Comparison of ENCODE assay signal across 8 cellular contexts in the genomic region with DNA sequence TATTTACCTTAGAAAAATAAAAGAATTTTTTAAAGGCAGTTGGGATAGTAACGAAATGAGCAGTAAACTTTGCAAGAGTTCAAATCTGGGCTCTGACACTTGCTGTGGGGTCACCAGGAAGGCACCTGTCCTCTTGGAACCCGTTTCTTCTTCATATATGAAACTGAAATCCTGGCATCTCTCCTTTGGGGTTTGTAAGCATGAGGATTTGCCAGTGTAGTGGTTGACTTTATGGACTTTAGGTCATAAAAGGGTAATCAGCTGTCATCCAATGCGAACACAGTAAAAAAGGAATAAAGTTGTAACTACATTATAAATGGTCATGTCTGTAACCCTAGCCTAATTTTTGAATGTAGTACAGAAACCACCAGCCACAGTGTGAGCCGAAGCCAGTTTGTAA. TPM values are rescaled to one million over a fixed set of nuclear protein-coding genes. Genes with fewer than 3 reads are reported as not detected.
DNase-seq lines count a peak whose midpoint lies in the region; ATAC-seq and TF ChIP-seq lines count a peak whose summit lies in the region.

No MANE protein-coding gene starts in this region.

- H3K4me3 ChIP-seq in right atrium auricular region (peak overlapping the region; percentile 82 to 95), brain microvascular endothelial cell (ENCODE audit: low read depth, low read length) (peak overlapping the region; percentile 87), mononuclear cell (ENCODE audit: low read length) (peak overlapping the region; percentile 83)

- ATAC-seq in left cardiac atrium, result no peak
- ATAC-seq in HG03378 (IDR thresholded peaks at IDR 0.05; ENCODE audit: unreplicated experiment), result no peak
- ATAC-seq in GM19397 (IDR thresholded peaks at IDR 0.05; ENCODE audit: unreplicated experiment), result no peak

- peak overlapping the region; percentile 97 for H3K27ac ChIP-seq in right atrium auricular region
- no peak overlapping the region for H3K27ac ChIP-seq in brain microvascular endothelial cell

- intact Hi-C loops in left cardiac atrium (cut with DNase I), result loop anchor here in 1 of 2 donors (10.0 kb wide), 1 partner anchor 174 kb away; a partner anchor contains a TSS

- H3K36me3 ChIP-seq in right atrium auricular region (no peaks in the 10 kb centered on the region), brain microvascular endothelial cell (replicated peaks) (no peaks in the 10 kb centered on the region)

- H3K9me3 ChIP-seq in right atrium auricular region, result no peaks in the 10 kb centered on the region
- no peaks in the 10 kb centered on the region for H3K9me3 ChIP-seq in mononuclear cell (ENCODE audit: low read depth, low read length)

- DNase-seq in right atrium auricular region (ENCODE audit: low spot score), result no peak
- DNase-seq in left cardiac atrium, result no peak
- no peak for DNase-seq in brain microvascular endothelial cell
- no peak for DNase-seq in NCI-H2196 treated with DMSO at 0.1 percent for 48 hours (lab: John Stamatoyannopoulos, UW; ENCODE audit: unreplicated experiment)
- no peak for DNase-seq in NCI-H446 (lab: John Stamatoyannopoulos, UW)

- H3K4me1 ChIP-seq in right atrium auricular region (peaks cover 0 to 60% of the 10 kb centered on the region in 2 donors), mononuclear cell (ENCODE audit: insufficient read depth, low read length) (peaks cover 30% of the 10 kb centered on the region)

- in situ Hi-C loops in brain microvascular endothelial cell (cut with HindIII; ENCODE audit: low pct_ligation_motif_present, low sequenced_read_pairs), result no loop called here

- TF ChIP-seq CTCF in right atrium auricular region (IDR thresholded peaks at IDR 0.05), result no peak
- TF ChIP-seq CTCF in brain microvascular endothelial cell (IDR thresholded peaks at IDR 0.05; ENCODE audit: low read depth, low read length, missing control alignments), result no peak

- H3K27me3 ChIP-seq in right atrium auricular region, result no peaks in the 10 kb centered on the region
- no peaks in the 10 kb centered on the region for H3K27me3 ChIP-seq in brain microvascular endothelial cell (replicated peaks)
- no peaks in the 10 kb centered on the region for H3K27me3 ChIP-seq in mononuclear cell (ENCODE audit: insufficient read depth, low read length)

RNA-seq across cellular contexts. Expression of a gene that starts 1.3 kb away (rescaled TPM):
- total RNA-seq in right atrium auricular region (10 to 100 TPM; 26.8 to 27.8 TPM), left cardiac atrium (10 to 100 TPM; 44.1 to 49.3 TPM), mononuclear cell (49.7 TPM)
